Comparison of ENCODE assay signal across 8 cellular contexts in the genomic region with DNA sequence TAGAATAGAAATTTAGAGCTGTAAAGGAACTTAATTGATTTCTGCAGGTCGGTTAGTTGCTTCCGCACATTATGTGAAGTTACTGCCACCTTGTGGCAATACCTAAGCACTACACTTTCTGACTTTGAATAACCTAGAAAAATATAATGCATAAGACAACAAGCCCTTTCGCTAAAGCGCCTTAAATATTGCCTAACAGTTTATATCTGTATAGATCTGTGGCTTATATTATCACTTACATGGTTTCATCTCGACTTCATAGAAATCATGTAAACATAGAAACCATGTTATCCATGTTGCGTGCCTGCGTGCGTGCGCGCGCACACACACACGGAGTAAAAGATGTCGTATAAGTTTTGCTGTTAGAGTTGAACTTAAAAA. TPM values are rescaled to one million over a fixed set of nuclear protein-coding genes. Genes with fewer than 3 reads are reported as not detected.
A peak's percentile ranks its signal among the peaks of the same experiment; 100 is the strongest.
DNase-seq lines count a peak whose midpoint lies in the region; ATAC-seq and TF ChIP-seq lines count a peak whose summit lies in the region.

No MANE protein-coding gene starts in this region.

- peak in 2 of 3 donors; percentile 62 to 68 for TF ChIP-seq CTCF in omental fat pad (IDR thresholded peaks at IDR 0.05)

- no peak for DNase-seq in activated CD4-positive, CD25-positive, alpha-beta regulatory T cell treated with anti-CD3 and anti-CD28 coated beads, Interleukin-2, amount 50 U/mL, for 72 hours
- DNase-seq in NCI-H748 treated with DMSO at 0.1 percent for 48 hours (lab: John Stamatoyannopoulos, UW) (peak; percentile 31), globus pallidus (ENCODE audit: low spot score) (peak; percentile 82), omental fat pad (ENCODE audit: low spot score) (no peak), OCI-M2 (lab: John Stamatoyannopoulos, UW; ENCODE audit: unreplicated experiment) (no peak)
- peak; percentile 53 for DNase-seq in activated naive CD4-positive, alpha-beta T cell treated with anti-CD3 and anti-CD28 coated beads, Interleukin-2, amount 10 ng/mL, durations not matched to agents 7 days and 5 days

- H3K4me3 Mint-ChIP-seq in activated naive CD4-positive, alpha-beta T cell treated with anti-CD3 and anti-CD28 coated beads, Interleukin-2, amount 10 ng/mL, durations not matched to agents 7 days and 5 days: no peak overlapping the region

- CTCF ChIA-PET in activated naive CD4-positive, alpha-beta T cell treated with anti-CD3 and anti-CD28 coated beads, Interleukin-2, amount 10 ng/mL, durations not matched to agents 7 days and 5 days (lab: Charles Lee): interaction anchor here (1.0 to 2.5 kb wide), 14 partner anchors 8 to 795 kb away, joined by 3 to 48 read pairs (median 5); partner anchors contain the start of gene AIM2

- peak; percentile 24 to 42 for ATAC-seq in activated CD4-positive, CD25-positive, alpha-beta regulatory T cell treated with anti-CD3 and anti-CD28 coated beads, Interleukin-2, amount 50 U/mL, for 24 hours
- peak; percentile 52 for ATAC-seq in HG02885 (IDR thresholded peaks at IDR 0.05; ENCODE audit: poor library complexity, unreplicated experiment)
- peak; percentile 40 for ATAC-seq in omental fat pad (ENCODE audit: low FRiP score)

- H3K9me3 Mint-ChIP-seq in activated naive CD4-positive, alpha-beta T cell treated with anti-CD3 and anti-CD28 coated beads, Interleukin-2, amount 10 ng/mL, durations not matched to agents 7 days and 5 days: no peaks in the 10 kb centered on the region

- no peak overlapping the region for H3K27ac Mint-ChIP-seq in activated naive CD4-positive, alpha-beta T cell treated with anti-CD3 and anti-CD28 coated beads, Interleukin-2, amount 10 ng/mL, durations not matched to agents 7 days and 5 days

- peaks cover 37% of the 10 kb centered on the region for H3K4me1 Mint-ChIP-seq in activated naive CD4-positive, alpha-beta T cell treated with anti-CD3 and anti-CD28 coated beads, Interleukin-2, amount 10 ng/mL, durations not matched to agents 7 days and 5 days

- H3K27me3 Mint-ChIP-seq in activated naive CD4-positive, alpha-beta T cell treated with anti-CD3 and anti-CD28 coated beads, Interleukin-2, amount 10 ng/mL, durations not matched to agents 7 days and 5 days: no peaks in the 10 kb centered on the region

- H3K36me3 Mint-ChIP-seq in activated naive CD4-positive, alpha-beta T cell treated with anti-CD3 and anti-CD28 coated beads, Interleukin-2, amount 10 ng/mL, durations not matched to agents 7 days and 5 days: peaks cover 5% of the 10 kb centered on the region

RNA-seq across cellular contexts. Expression of gene IFI16, which starts 10.9 kb away (rescaled TPM):
- total RNA-seq in omental fat pad: 100 to 1,000 TPM in 3 of 4 donors, 10 to 100 TPM in 1; 94.5 to 304 (median 131) TPM

Comparison
In these comparisons a context has a peak if more than half of its experiments do, and no peak if none do; other contexts are left out.
1. DNase-seq: peak in NCI-H748 treated with DMSO at 0.1 percent for 48 hours (single experiment), activated naive CD4-positive, alpha-beta T cell treated with anti-CD3 and anti-CD28 coated beads, Interleukin-2, amount 10 ng/mL, durations not matched to agents 7 days and 5 days (single experiment) and globus pallidus (single experiment); none in activated CD4-positive, CD25-positive, alpha-beta regulatory T cell treated with anti-CD3 and anti-CD28 coated beads, Interleukin-2, amount 50 U/mL, for 72 hours (single experiment), omental fat pad (single experiment) and OCI-M2 (single experiment).
2. Peak in every context shown above with its lines, with median percentiles within 50 percentile points of each other: ATAC-seq.